Comparison of ENCODE assay signal across 1 cellular context in genomic region chr1:204494281-204495077, GRCh38.
A peak's percentile ranks its signal among the peaks of the same experiment; 100 is the strongest.
TF ChIP-seq lines count a peak whose summit lies in the region.

PIK3C2B (minus strand) TSS chr1:204494805; CDS start chr1:204469802, 25,003 bp downstream.

TF ChIP-seq in HEK293, 187 proteins besides CTCF, POLR2A, EP300 and RAD21 (continued from another document and continues in another):
- TF ChIP-seq ZBTB11 (tag by site-specific recombination; conservative IDR thresholded peaks at IDR 0.05; ENCODE audit: low read depth) = peak; percentile 45; the same call in 1 of the 2 replicates
- TF ChIP-seq ZNF660 (tag by site-specific recombination; IDR thresholded peaks at IDR 0.05) = peak; percentile 87
- TF ChIP-seq ZNF37A (tag by site-specific recombination; IDR thresholded peaks at IDR 0.05) = no peak
- TF ChIP-seq ZNF629 (tag by site-specific recombination; IDR thresholded peaks at IDR 0.05) = peak; percentile 39; the same call in 1 of the 2 replicates
- peak; percentile 26; the same call in 1 of the 2 replicates for TF ChIP-seq ZXDB (tag by site-specific recombination; IDR thresholded peaks at IDR 0.05)
- no peak for TF ChIP-seq ZNF433 (tag by site-specific recombination; IDR thresholded peaks at IDR 0.05; ENCODE audit: low read depth)
- no peak for TF ChIP-seq ZNF585B (tag by site-specific recombination; IDR thresholded peaks at IDR 0.05)
- TF ChIP-seq ZNF692 (tag by site-specific recombination; IDR thresholded peaks at IDR 0.05) = 0 out of 2 replicates have a peak, but pooled peaks have one; percentile 25
- peak; percentile 61 for TF ChIP-seq KLF16 (tag by site-specific recombination; IDR thresholded peaks at IDR 0.05)
- TF ChIP-seq ZNF488 (tag by site-specific recombination; IDR thresholded peaks at IDR 0.05) = no peak
- peak; percentile 100 for TF ChIP-seq ZNF398 (tag by site-specific recombination; IDR thresholded peaks at IDR 0.05)
- TF ChIP-seq ZNF501 (tag by site-specific recombination; IDR thresholded peaks at IDR 0.05) = peak; percentile 79
- peak; percentile 84 for TF ChIP-seq KLF1 (tag by site-specific recombination; IDR thresholded peaks at IDR 0.05)
- TF ChIP-seq ZNF677 (tag by site-specific recombination; IDR thresholded peaks at IDR 0.05) = no peak
- TF ChIP-seq ZNF600 (tag by site-specific recombination; IDR thresholded peaks at IDR 0.05) = peak; percentile 76
- TF ChIP-seq ZNF513 (tag by site-specific recombination; IDR thresholded peaks at IDR 0.05) = peak; percentile 54; the same call in 1 of the 2 replicates
- peak; percentile 85 for TF ChIP-seq ZBTB8A (tag by site-specific recombination; IDR thresholded peaks at IDR 0.05)
- peak; percentile 70; the same call in 1 of the 2 replicates for TF ChIP-seq KLF9 (tag by site-specific recombination; IDR thresholded peaks at IDR 0.05; ENCODE audit: low read depth)
- peak; percentile 20; the same call in 1 of the 2 replicates for TF ChIP-seq ZNF133 (tag by site-specific recombination; IDR thresholded peaks at IDR 0.05)
- peak; percentile 6; the same call in 1 of the 2 replicates for TF ChIP-seq HIC1 (tag by site-specific recombination; IDR thresholded peaks at IDR 0.05)
- 0 out of 2 replicates have a peak, but pooled peaks have one; percentile 62 for TF ChIP-seq ZNF2 (tag by site-specific recombination; IDR thresholded peaks at IDR 0.05)
- peak; percentile 58 for TF ChIP-seq PATZ1 (tag by site-specific recombination; IDR thresholded peaks at IDR 0.05)
- peak; percentile 75; the same call in 1 of the 2 replicates for TF ChIP-seq MZF1 (tag by site-specific recombination; IDR thresholded peaks at IDR 0.05; ENCODE audit: borderline replicate concordance)
- peak; percentile 58; the same call in 1 of the 2 replicates for TF ChIP-seq PBX3 (CRISPR knock-in tag; IDR thresholded peaks at IDR 0.05)
- TF ChIP-seq ZNF777 (tag by site-specific recombination; IDR thresholded peaks at IDR 0.05; ENCODE audit: borderline replicate concordance) = peak; percentile 95
- TF ChIP-seq ZBTB20 (tag by site-specific recombination; IDR thresholded peaks at IDR 0.05) = peak; percentile 94
- peak; percentile 62 for TF ChIP-seq WT1 (tag by site-specific recombination; IDR thresholded peaks at IDR 0.05)
- TF ChIP-seq ZNF26 (tag by site-specific recombination; IDR thresholded peaks at IDR 0.05) = no peak
- no peak for TF ChIP-seq ZNF404 (tag by site-specific recombination; IDR thresholded peaks at IDR 0.05)
- peak; percentile 4; the same call in 1 of the 2 replicates for TF ChIP-seq ZNF785 (tag by site-specific recombination; IDR thresholded peaks at IDR 0.05)
- no peak for TF ChIP-seq ZNF211 (tag by site-specific recombination; IDR thresholded peaks at IDR 0.05; ENCODE audit: low read depth)
- peak; percentile 82 for TF ChIP-seq SP2 (tag by site-specific recombination; IDR thresholded peaks at IDR 0.05)
- peak; percentile 84 for TF ChIP-seq ZBTB48 (tag by site-specific recombination; IDR thresholded peaks at IDR 0.05)
- TF ChIP-seq ZSCAN30 (tag by site-specific recombination; IDR thresholded peaks at IDR 0.05) = peak; percentile 94
- no peak for TF ChIP-seq REST (tag by site-specific recombination; IDR thresholded peaks at IDR 0.05)
- peak; percentile 44; the same call in 1 of the 2 replicates for TF ChIP-seq ZNF324 (tag by site-specific recombination; IDR thresholded peaks at IDR 0.05)
- peak; percentile 69 for TF ChIP-seq ZNF366 (tag by site-specific recombination; conservative IDR thresholded peaks at IDR 0.05)
- no peak; the same call in 1 of the 2 replicates for TF ChIP-seq YY1 (tag by site-specific recombination; IDR thresholded peaks at IDR 0.05)
